ENCODE assay signal across 1 cellular context in genomic region chr1:32291708-32292508, GRCh38.
TF ChIP-seq lines count a peak whose summit lies in the region.

Gene HDAC1 (plus strand): TSS chr1:32292083. CDS start chr1:32292170, 87 bp downstream.

TF ChIP-seq in HEK293, 187 proteins besides CTCF, POLR2A, EP300 and RAD21 (continued from another document and continues in another):
- peak; percentile 99 for TF ChIP-seq ZNF280D (tag by site-specific recombination; IDR thresholded peaks at IDR 0.05)
- TF ChIP-seq ZNF514 (tag by site-specific recombination; IDR thresholded peaks at IDR 0.05) = no peak
- peak; percentile 67; the same call in 1 of the 2 replicates for TF ChIP-seq INSM2 (tag by site-specific recombination; IDR thresholded peaks at IDR 0.05)
- no peak for TF ChIP-seq ZNF138 (tag by site-specific recombination; IDR thresholded peaks at IDR 0.05; ENCODE audit: borderline replicate concordance)
- TF ChIP-seq YY1 (tag by site-specific recombination; IDR thresholded peaks at IDR 0.05) = peak; percentile 91; the same call in 1 of the 2 replicates
- peak; percentile 83 for TF ChIP-seq ZIC2 (tag by site-specific recombination; IDR thresholded peaks at IDR 0.05)
- no peak for TF ChIP-seq ZNF350 (tag by site-specific recombination; IDR thresholded peaks at IDR 0.05)
- peak; percentile 47 for TF ChIP-seq ZNF449 (tag by site-specific recombination; IDR thresholded peaks at IDR 0.05)
- TF ChIP-seq ZNF510 (tag by site-specific recombination; IDR thresholded peaks at IDR 0.05; ENCODE audit: insufficient replicate concordance) = no peak
- TF ChIP-seq HOXC10 (CRISPR knock-in tag; IDR thresholded peaks at IDR 0.05) = no peak
- TF ChIP-seq ZSCAN30 (tag by site-specific recombination; IDR thresholded peaks at IDR 0.05) = peak; percentile 59; the same call in 1 of the 2 replicates
- TF ChIP-seq TSHZ1 (tag by site-specific recombination; IDR thresholded peaks at IDR 0.05; ENCODE audit: borderline replicate concordance) = peak; percentile 54; the same call in 1 of the 2 replicates
- no peak for TF ChIP-seq ZNF701 (tag by site-specific recombination; IDR thresholded peaks at IDR 0.05)
- TF ChIP-seq ZEB2 (tag by site-specific recombination; IDR thresholded peaks at IDR 0.05) = peak; percentile 98
- 0 out of 2 replicates have a peak, but pooled peaks have one; percentile 53 for TF ChIP-seq ZNF561 (tag by site-specific recombination; IDR thresholded peaks at IDR 0.05; ENCODE audit: borderline replicate concordance)
- TF ChIP-seq ZBTB10 (tag by site-specific recombination; IDR thresholded peaks at IDR 0.05) = peak; percentile 80
- TF ChIP-seq ZNF324 (tag by site-specific recombination; IDR thresholded peaks at IDR 0.05) = peak; percentile 86
- no peak for TF ChIP-seq ZNF404 (tag by site-specific recombination; IDR thresholded peaks at IDR 0.05)
- peak; percentile 38 for TF ChIP-seq ZNF629 (tag by site-specific recombination; IDR thresholded peaks at IDR 0.05)
- TF ChIP-seq ZNF133 (tag by site-specific recombination; IDR thresholded peaks at IDR 0.05) = peak; percentile 70
- no peak for TF ChIP-seq ZNF211 (tag by site-specific recombination; IDR thresholded peaks at IDR 0.05; ENCODE audit: low read depth)
- TF ChIP-seq ZNF707 (tag by site-specific recombination; IDR thresholded peaks at IDR 0.05) = 0 out of 2 replicates have a peak, but pooled peaks have one; percentile 50
- TF ChIP-seq ZNF473 (tag by site-specific recombination; IDR thresholded peaks at IDR 0.05) = peak; percentile 33; the same call in 1 of the 2 replicates
- no peak for TF ChIP-seq ZNF302 (tag by site-specific recombination; IDR thresholded peaks at IDR 0.05; ENCODE audit: low read depth)
- TF ChIP-seq ZNF48 (tag by site-specific recombination; IDR thresholded peaks at IDR 0.05) = no peak
- 0 out of 2 replicates have a peak, but pooled peaks have one; percentile 54 for TF ChIP-seq ZNF157 (tag by site-specific recombination; IDR thresholded peaks at IDR 0.05)
- no peak for TF ChIP-seq ZNF747 (tag by site-specific recombination; IDR thresholded peaks at IDR 0.05)
- TF ChIP-seq KLF16 (tag by site-specific recombination; IDR thresholded peaks at IDR 0.05) = peak; percentile 97
- peak; percentile 96 for TF ChIP-seq ZNF2 (tag by site-specific recombination; IDR thresholded peaks at IDR 0.05)
- no peak for TF ChIP-seq GLI2 (tag by site-specific recombination; IDR thresholded peaks at IDR 0.05; ENCODE audit: borderline replicate concordance, low read depth)
- no peak for TF ChIP-seq ZNF274 (IDR thresholded peaks at IDR 0.05; ENCODE audit: low read length)
- no peak for TF ChIP-seq ZNF274 (tag by site-specific recombination; IDR thresholded peaks at IDR 0.05; ENCODE audit: borderline replicate concordance)
- TF ChIP-seq ZNF670 (tag by site-specific recombination; IDR thresholded peaks at IDR 0.05; ENCODE audit: low read depth) = no peak
- TF ChIP-seq ZNF488 (tag by site-specific recombination; IDR thresholded peaks at IDR 0.05) = no peak
- TF ChIP-seq GLIS2 (tag by site-specific recombination; IDR thresholded peaks at IDR 0.05) = peak; percentile 99
- TF ChIP-seq ZNF426 (tag by site-specific recombination; IDR thresholded peaks at IDR 0.05) = no peak
- peak; percentile 73 for TF ChIP-seq ZBTB26 (tag by site-specific recombination; optimal IDR thresholded peaks at IDR 0.05)
- TF ChIP-seq ZSCAN16 (tag by site-specific recombination; IDR thresholded peaks at IDR 0.05) = peak; percentile 80
- peak; percentile 89; the same call in 1 of the 2 replicates for TF ChIP-seq ZFP41 (tag by site-specific recombination; IDR thresholded peaks at IDR 0.05; ENCODE audit: borderline replicate concordance)
- TF ChIP-seq ZNF654 (tag by site-specific recombination; IDR thresholded peaks at IDR 0.05; ENCODE audit: low read depth) = no peak
- TF ChIP-seq IKZF3 (tag by site-specific recombination; IDR thresholded peaks at IDR 0.05) = no peak
- TF ChIP-seq ZNF549 (tag by site-specific recombination; IDR thresholded peaks at IDR 0.05) = no peak
- peak; percentile 92 for TF ChIP-seq ZNF580 (tag by site-specific recombination; IDR thresholded peaks at IDR 0.05)
- TF ChIP-seq ZNF362 (tag by site-specific recombination; IDR thresholded peaks at IDR 0.05) = no peak
- peak; percentile 85 for TF ChIP-seq HIC1 (tag by site-specific recombination; IDR thresholded peaks at IDR 0.05)
- TF ChIP-seq EGR2 (tag by site-specific recombination; IDR thresholded peaks at IDR 0.05; ENCODE audit: low read depth) = peak; percentile 67
- no peak for TF ChIP-seq ZNF585B (tag by site-specific recombination; IDR thresholded peaks at IDR 0.05)
